14 cellular contexts compared by ENCODE assay signal in the genomic region with DNA sequence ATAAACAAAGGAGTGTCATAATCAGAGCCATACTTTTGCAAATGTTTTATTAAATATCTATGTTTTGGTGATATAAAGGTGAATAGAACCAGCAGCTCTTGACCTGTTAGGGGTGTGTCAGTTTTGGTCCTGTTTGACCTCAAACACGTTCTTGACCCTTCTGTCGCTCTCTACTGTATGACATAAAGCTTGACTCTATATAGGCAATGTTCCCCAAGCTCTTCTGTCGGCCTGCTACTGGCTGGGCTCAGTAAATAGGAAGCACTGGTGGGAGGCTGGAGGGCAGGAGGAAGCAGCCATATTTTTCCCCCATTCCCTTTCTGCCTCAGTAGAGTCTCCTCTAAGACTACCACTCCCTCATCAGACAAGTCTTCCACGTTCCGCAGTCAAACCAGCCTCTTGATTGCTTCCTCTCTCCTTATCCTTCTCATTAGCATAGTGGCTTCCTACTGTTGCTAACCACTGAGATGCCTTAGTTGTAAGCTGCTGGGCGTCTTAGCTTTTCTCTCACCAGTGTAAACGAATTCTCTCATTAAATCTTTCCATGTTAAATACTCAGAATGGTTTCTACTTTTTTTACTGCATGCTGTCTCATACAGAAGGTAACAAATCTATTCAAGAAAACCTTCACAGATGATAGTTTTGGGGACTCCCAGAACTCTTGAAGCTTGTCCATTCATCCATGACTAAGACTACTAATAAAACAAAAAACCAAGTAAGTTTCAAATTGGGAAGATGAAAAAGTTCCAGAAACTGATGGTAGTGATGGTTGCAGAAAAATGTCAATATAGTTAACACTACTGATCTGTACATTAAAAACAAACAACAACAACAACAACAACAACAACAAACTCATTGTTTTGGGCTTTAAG. TPM values are rescaled to one million over a fixed set of nuclear protein-coding genes. Genes with fewer than 3 reads are reported as not detected.
A peak's percentile ranks its signal among the peaks of the same experiment; 100 is the strongest.
DNase-seq lines count a peak whose midpoint lies in the region; ATAC-seq and TF ChIP-seq lines count a peak whose summit lies in the region.
"Had no signal": no experiment of that assay in that cellular context is flagged by ENCODE, and none has a peak within 500 bp of the region (broad histone marks: within the 10 kb centered on the region; RNA-seq: fewer than 3 reads in every experiment).

No MANE protein-coding gene starts in this region.

- H3K9me3 ChIP-seq in PC-3 (ENCODE audit: low read length) (no peaks in the 10 kb centered on the region), mammary epithelial cell (replicated peaks; ENCODE audit: insufficient read depth, low read length) (no peaks in the 10 kb centered on the region)
- H3K9me3 ChIP-seq: ovary, tibial artery had no signal

- peaks cover 55% of the 10 kb centered on the region for H3K4me1 Mint-ChIP-seq in activated naive CD4-positive, alpha-beta T cell treated with anti-CD3 and anti-CD28 coated beads for 36 hours (ENCODE audit: low read depth)
- H3K4me1 Mint-ChIP-seq in brain: peaks cover 41% of the 10 kb centered on the region
- peaks cover 61% of the 10 kb centered on the region for H3K4me1 Mint-ChIP-seq in stimulated activated naive CD8-positive, alpha-beta T cell treated with anti-CD3 and anti-CD28 coated beads, Interleukin-15, amount 100 ng/mL, for 72 hours

- POLR2A ChIA-PET in PC-3 (lab: Charles Lee; ENCODE audit: unreplicated experiment): interaction anchor here (0.5 to 0.6 kb wide), 4 partner anchors 20 to 133 kb away, joined by 3 to 20 read pairs (median 4); no protein-coding TSS in a partner anchor

- no peaks in the 10 kb centered on the region for H3F3A ChIP-seq in PC-3 (ENCODE audit: low read length, unreplicated experiment)

- peak overlapping the region; percentile 37 for H3K4me3 Mint-ChIP-seq in activated naive CD4-positive, alpha-beta T cell treated with anti-CD3 and anti-CD28 coated beads for 36 hours
- H3K4me3 Mint-ChIP-seq in brain: peak overlapping the region in 4 of 5 experiments; percentile 25 to 64 (median 48)
- H3K4me3 Mint-ChIP-seq in stimulated activated naive CD8-positive, alpha-beta T cell treated with anti-CD3 and anti-CD28 coated beads, Interleukin-15, amount 100 ng/mL, for 72 hours: peak overlapping the region; percentile 53 to 71

- H3K27ac ChIP-seq in PC-3 (ENCODE audit: low read length) (no peak overlapping the region), mammary epithelial cell (ENCODE audit: insufficient read depth, low read depth, low read length) (no peak overlapping the region)
- H3K27ac ChIP-seq: ovary, tibial artery had no signal

- peaks cover 11% of the 10 kb centered on the region for H4K20me1 ChIP-seq in PC-3 (ENCODE audit: low read length)
- H4K20me1 ChIP-seq in mammary epithelial cell (ENCODE audit: insufficient read depth, low read length): no peaks in the 10 kb centered on the region

- peaks cover 34% of the 10 kb centered on the region for H3K4me1 ChIP-seq in PC-3 (ENCODE audit: insufficient read depth, low read length)
- peaks cover 22% of the 10 kb centered on the region for H3K4me1 ChIP-seq in mammary epithelial cell (ENCODE audit: insufficient read depth, low read length)

- H3K4me3 ChIP-seq in PC-3 (ENCODE audit: low read length) (no peak overlapping the region), mammary epithelial cell (replicated peaks in 1 of 3; ENCODE audit: insufficient read depth in 1 of 3, low read depth in 2 of 3, low read length in 3 of 3) (no peak overlapping the region)
- H3K4me3 ChIP-seq: ovary, tibial artery had no signal

- H3K36me3 ChIP-seq in PC-3 (ENCODE audit: low read depth, low read length): no peaks in the 10 kb centered on the region
- H3K36me3 ChIP-seq in mammary epithelial cell (ENCODE audit: insufficient read depth, low read length): peaks cover 3% of the 10 kb centered on the region
- H3K36me3 ChIP-seq: ovary, tibial artery had no signal

- peak overlapping the region; percentile 65 for H3K27ac Mint-ChIP-seq in activated naive CD4-positive, alpha-beta T cell treated with anti-CD3 and anti-CD28 coated beads for 36 hours
- peak overlapping the region in 1 of 5 experiments; percentile 58 for H3K27ac Mint-ChIP-seq in brain
- peak overlapping the region; percentile 5 to 86 for H3K27ac Mint-ChIP-seq in stimulated activated naive CD8-positive, alpha-beta T cell treated with anti-CD3 and anti-CD28 coated beads, Interleukin-15, amount 100 ng/mL, for 72 hours

- H3K4me2 ChIP-seq in PC-3 (ENCODE audit: low read length) (peak overlapping the region; percentile 93; the same call in 1 of the 2 replicates), mammary epithelial cell (ENCODE audit: insufficient read depth, low read depth, low read length) (no peak overlapping the region)

- CTCF ChIA-PET in activated naive CD4-positive, alpha-beta T cell treated with anti-CD3 and anti-CD28 coated beads for 36 hours (lab: Charles Lee): interaction anchor here (0.5 to 0.9 kb wide), 3 partner anchors 10 to 102 kb away, joined by 3 to 4 read pairs (median 3); no protein-coding TSS in a partner anchor
- CTCF ChIA-PET in PC-3 (lab: Charles Lee) (no interaction called here), mammary epithelial cell (lab: Charles Lee; ENCODE audit: low non-redundant PET) (no interaction called here)

- no peaks in the 10 kb centered on the region for H3K27me3 ChIP-seq in PC-3 (ENCODE audit: low read length)
- no peaks in the 10 kb centered on the region for H3K27me3 ChIP-seq in mammary epithelial cell (ENCODE audit: insufficient read depth, low read length)
- H3K27me3 ChIP-seq: ovary, tibial artery had no signal

- dilution Hi-C loops in mammary epithelial cell (cut with HindIII; ENCODE audit: low sequenced_read_pairs): no loop called here

- BruUV-seq in PC-3 (replicated peaks; lab: Mats Ljungman, UMichigan) (no TSS peak), mammary epithelial cell (replicated peaks; lab: Mats Ljungman, UMichigan) (no TSS peak)

- no peak for DNase-seq in activated naive CD4-positive, alpha-beta T cell treated with anti-CD3 and anti-CD28 coated beads for 36 hours
- DNase-seq in activated naive CD4-positive, alpha-beta T cell treated with anti-CD3 and anti-CD28 coated beads, Interleukin-2, amount 50 U/mL, for 16 hours: no peak
- no peak for DNase-seq in PC-3
- no peak for DNase-seq in stimulated activated naive CD8-positive, alpha-beta T cell treated with anti-CD3 and anti-CD28 coated beads, Interleukin-15, amount 100 ng/mL, for 72 hours
- no peak for DNase-seq in mammary epithelial cell
- DNase-seq: DMS79, NCI-H2081, NCI-H774, ovary, Right ventricle myocardium superior, tibial artery had no signal

- peaks cover 11% of the 10 kb centered on the region for H3K36me3 Mint-ChIP-seq in activated naive CD4-positive, alpha-beta T cell treated with anti-CD3 and anti-CD28 coated beads for 36 hours (ENCODE audit: low read depth)
- H3K36me3 Mint-ChIP-seq in brain: peaks cover 24% of the 10 kb centered on the region

- H3K9me3 Mint-ChIP-seq in activated naive CD4-positive, alpha-beta T cell treated with anti-CD3 and anti-CD28 coated beads for 36 hours: no peaks in the 10 kb centered on the region
- peaks cover 0 to 3% (median 0%) of the 10 kb centered on the region in 5 experiments for H3K9me3 Mint-ChIP-seq in brain
- H3K9me3 Mint-ChIP-seq in stimulated activated naive CD8-positive, alpha-beta T cell treated with anti-CD3 and anti-CD28 coated beads, Interleukin-15, amount 100 ng/mL, for 72 hours: no peaks in the 10 kb centered on the region

- H3K79me2 ChIP-seq in PC-3 (ENCODE audit: low read length) (peaks cover 90% of the 10 kb centered on the region), mammary epithelial cell (ENCODE audit: insufficient read depth, low read length) (peaks cover 86% of the 10 kb centered on the region)

- no peak overlapping the region for H2AFZ ChIP-seq in PC-3 (ENCODE audit: low read length)
- H2AFZ ChIP-seq in mammary epithelial cell (ENCODE audit: low read depth, low read length): no peak overlapping the region

- intact Hi-C loops in activated naive CD4-positive, alpha-beta T cell treated with anti-CD3 and anti-CD28 coated beads for 36 hours (cut with micrococcal nuclease): no loop called here
- intact Hi-C loops in PC-3 (cut with micrococcal nuclease): no loop called here
- intact Hi-C loops in mammary epithelial cell (cut with micrococcal nuclease): no loop called here

- no peaks in the 10 kb centered on the region for H3K27me3 Mint-ChIP-seq in activated naive CD4-positive, alpha-beta T cell treated with anti-CD3 and anti-CD28 coated beads for 36 hours (ENCODE audit: low read depth)
- H3K27me3 Mint-ChIP-seq in brain: no peaks in the 10 kb centered on the region
- no peaks in the 10 kb centered on the region for H3K27me3 Mint-ChIP-seq in stimulated activated naive CD8-positive, alpha-beta T cell treated with anti-CD3 and anti-CD28 coated beads, Interleukin-15, amount 100 ng/mL, for 72 hours

- TF ChIP-seq CTCF in PC-3 (conservative IDR thresholded peaks at IDR 0.05; ENCODE audit: low read depth, low read length): no peak
- TF ChIP-seq CTCF in brain (conservative IDR thresholded peaks at IDR 0.05): no peak
- TF ChIP-seq CTCF in mammary epithelial cell (conservative IDR thresholded peaks at IDR 0.05 in 1 of 2, IDR thresholded peaks at IDR 0.05 in 1 of 2; ENCODE audit: extremely low read depth in 1 of 2, insufficient read depth in 1 of 2, low read depth in 1 of 2, low read length in 2 of 2): no peak

- H3K9ac ChIP-seq in PC-3 (ENCODE audit: low read length) (no peak overlapping the region), mammary epithelial cell (ENCODE audit: insufficient read depth, low read length) (no peak overlapping the region)

- WGBS in mammary epithelial cell (ENCODE audit: low coverage, missing lambda C conversion rate): 85% methylated on average over 7 of the region's 7 CpGs

- in situ Hi-C loops in mammary epithelial cell (cut with MboI; ENCODE audit: low sequenced_read_pairs in 2 of 2): loop anchor here (25.0 kb wide), 1 partner anchor 443 kb away; a partner anchor contains a TSS

- ATAC-seq in PC-3: no peak
- no peak for ATAC-seq in stimulated activated naive CD8-positive, alpha-beta T cell treated with anti-CD3 and anti-CD28 coated beads, Interleukin-15, amount 100 ng/mL, for 72 hours
- no peak for ATAC-seq in HG03135 (IDR thresholded peaks at IDR 0.05; ENCODE audit: unreplicated experiment)
- ATAC-seq in HG02852 (IDR thresholded peaks at IDR 0.05; ENCODE audit: unreplicated experiment): no peak

- H3K9me2 ChIP-seq in PC-3 (replicated peaks; ENCODE audit: low read length): no peaks in the 10 kb centered on the region

RNA-seq across cellular contexts. Expression of a gene that starts 3.3 kb away (rescaled TPM):
- total RNA-seq in activated naive CD4-positive, alpha-beta T cell treated with anti-CD3 and anti-CD28 coated beads for 36 hours: 10 to 100 TPM; 22.2 to 22.3 TPM
- total RNA-seq in PC-3 (2014; rRNA removed) (15.6 and 19.6 TPM in 2 replicates), mammary epithelial cell (10 to 100 TPM; 13.3 to 18.0 TPM)
- polyA plus RNA-seq in brain (ENCODE audit: insufficient read depth, low read depth, low replicate concordance) (5.9 TPM), mammary epithelial cell (6.8 TPM)
- polyA minus RNA-seq in mammary epithelial cell: 13.1 TPM

RNA-seq across cellular contexts. Expression of a gene that starts 3.7 kb away (rescaled TPM):
- total RNA-seq in activated naive CD4-positive, alpha-beta T cell treated with anti-CD3 and anti-CD28 coated beads for 36 hours: 10 to 100 TPM; 29.5 to 30.6 TPM
- total RNA-seq in PC-3 (2014; rRNA removed): 40.2 and 55.3 TPM in 2 replicates
- 6.2 TPM for polyA plus RNA-seq in brain (ENCODE audit: insufficient read depth, low read depth, low replicate concordance)
- 10 to 100 TPM; 45.0 to 69.7 TPM for total RNA-seq in mammary epithelial cell
- 15.7 TPM for polyA plus RNA-seq in mammary epithelial cell
- polyA minus RNA-seq in mammary epithelial cell: 216 TPM
